In genomic region chr5:112548246-112548982, GRCh38 we compare ENCODE assay signal across 11 cellular contexts.
DNase-seq lines count a peak whose midpoint lies in the region; FAIRE-seq and TF ChIP-seq lines count a peak whose summit lies in the region.
"Had no signal": no experiment of that assay in that cellular context is flagged by ENCODE, and none has a peak within 500 bp of the region (broad histone marks: within the 10 kb centered on the region; RNA-seq: fewer than 3 reads in every experiment).

No MANE protein-coding gene starts in this region.

- H3K4me3 Mint-ChIP-seq in immature natural killer cell = no peak overlapping the region

- no peak overlapping the region for H3K27ac ChIP-seq in OCI-LY3 (ENCODE audit: low read length)
- no peak overlapping the region for H3K27ac ChIP-seq in osteoblast (ENCODE audit: low read depth, low read length)

- H4K20me1 ChIP-seq in OCI-LY3 (ENCODE audit: insufficient read depth, low read length) (no peaks in the 10 kb centered on the region), osteoblast (ENCODE audit: insufficient read depth, low read length) (no peaks in the 10 kb centered on the region)

- no peak overlapping the region for H2AFZ ChIP-seq in OCI-LY3 (ENCODE audit: low read depth, low read length)
- H2AFZ ChIP-seq in osteoblast (ENCODE audit: low read length) = no peak overlapping the region

- no peaks in the 10 kb centered on the region for H3K27me3 ChIP-seq in OCI-LY3 (ENCODE audit: low read depth, low read length)
- peaks cover 6% of the 10 kb centered on the region for H3K27me3 ChIP-seq in osteoblast (ENCODE audit: insufficient read depth, low read length)

- DNase-seq in DMS53 (lab: John Stamatoyannopoulos, UW) (peak; percentile 24), DMS53 treated with DMSO at 0.1 percent for 48 hours (lab: John Stamatoyannopoulos, UW; ENCODE audit: unreplicated experiment) (no peak), epithelial cell of proximal tubule (ENCODE audit: low read depth) (peak; percentile 40), osteoblast (ENCODE audit: insufficient read length, low spot score, missing footprints) (peak; percentile 65), D721Med (ENCODE audit: insufficient read length, low spot score) (no peak), GM19238 (ENCODE audit: insufficient read length, low spot score) (no peak), immature natural killer cell (no peak)
- DNase-seq: 8988T; activated CD4-positive, alpha-beta T cell treated with anti-CD3 and anti-CD28 coated beads for 1 hour; NCI-H82 had no signal

- TF ChIP-seq CTCF in OCI-LY3 (IDR thresholded peaks at IDR 0.05; ENCODE audit: low read depth, low read length) (no peak), epithelial cell of proximal tubule (conservative IDR thresholded peaks at IDR 0.05; ENCODE audit: low read depth, low read length) (no peak), osteoblast (IDR thresholded peaks at IDR 0.05; ENCODE audit: extremely low read depth, low read depth, low read length) (no peak), D721Med (IDR thresholded peaks at IDR 0.05; ENCODE audit: insufficient read depth, missing control alignments) (no peak)

- H3K79me2 ChIP-seq in OCI-LY3 (ENCODE audit: low read length) = no peaks in the 10 kb centered on the region
- H3K79me2 ChIP-seq in osteoblast (ENCODE audit: insufficient read depth, low read length) = no peaks in the 10 kb centered on the region

- H3K9ac ChIP-seq in OCI-LY3 (ENCODE audit: low read length) = no peak overlapping the region

- no peaks in the 10 kb centered on the region for H3K4me1 Mint-ChIP-seq in immature natural killer cell

- H3K4me2 ChIP-seq in OCI-LY3 (ENCODE audit: low read length) (0 out of 2 replicates have a peak overlapping the region, but pooled peaks have one; percentile 15), osteoblast (ENCODE audit: insufficient read depth, low read length) (peak overlapping the region; percentile 3)

- no peaks in the 10 kb centered on the region for H3K36me3 Mint-ChIP-seq in immature natural killer cell

- no peaks in the 10 kb centered on the region for H3K4me1 ChIP-seq in OCI-LY3 (ENCODE audit: low read length)
- H3K4me1 ChIP-seq in osteoblast (ENCODE audit: insufficient read depth, low read length) = peaks cover 15% of the 10 kb centered on the region

- H3K27ac Mint-ChIP-seq in immature natural killer cell = no peak overlapping the region

- no peaks in the 10 kb centered on the region for H3K36me3 ChIP-seq in OCI-LY3 (replicated peaks; ENCODE audit: low read depth, low read length)
- no peaks in the 10 kb centered on the region for H3K36me3 ChIP-seq in osteoblast (ENCODE audit: insufficient read depth, low read length)

- peaks cover 0 to 11% (median 2%) of the 10 kb centered on the region in 3 donors for H3K27me3 Mint-ChIP-seq in immature natural killer cell (ENCODE audit: low read depth in 3 of 3)

- FAIRE-seq in D721Med (lab: Jason Lieb, UNC) = no peak

- H3K9me3 ChIP-seq in OCI-LY3 (ENCODE audit: insufficient read depth, low read length) (no peaks in the 10 kb centered on the region), osteoblast (ENCODE audit: low read depth, low read length) (no peaks in the 10 kb centered on the region)

- no peaks in the 10 kb centered on the region for H3K9me3 Mint-ChIP-seq in immature natural killer cell

- H3K4me3 ChIP-seq in OCI-LY3 (ENCODE audit: low read length) (no peak overlapping the region), epithelial cell of proximal tubule (ENCODE audit: low read depth, low read length) (no peak overlapping the region), osteoblast (ENCODE audit: insufficient read depth, low read length) (no peak overlapping the region)

Comparison
In these comparisons a context has a peak if more than half of its experiments do, and no peak if none do; other contexts are left out.
1. DNase-seq: peak in DMS53 (single experiment), epithelial cell of proximal tubule (single experiment) and osteoblast (single experiment); none in DMS53 treated with DMSO at 0.1 percent for 48 hours (single experiment), D721Med (single experiment), GM19238 (single experiment) and immature natural killer cell (0 of 3).